8 cellular contexts compared by ENCODE assay signal in the genomic region with DNA sequence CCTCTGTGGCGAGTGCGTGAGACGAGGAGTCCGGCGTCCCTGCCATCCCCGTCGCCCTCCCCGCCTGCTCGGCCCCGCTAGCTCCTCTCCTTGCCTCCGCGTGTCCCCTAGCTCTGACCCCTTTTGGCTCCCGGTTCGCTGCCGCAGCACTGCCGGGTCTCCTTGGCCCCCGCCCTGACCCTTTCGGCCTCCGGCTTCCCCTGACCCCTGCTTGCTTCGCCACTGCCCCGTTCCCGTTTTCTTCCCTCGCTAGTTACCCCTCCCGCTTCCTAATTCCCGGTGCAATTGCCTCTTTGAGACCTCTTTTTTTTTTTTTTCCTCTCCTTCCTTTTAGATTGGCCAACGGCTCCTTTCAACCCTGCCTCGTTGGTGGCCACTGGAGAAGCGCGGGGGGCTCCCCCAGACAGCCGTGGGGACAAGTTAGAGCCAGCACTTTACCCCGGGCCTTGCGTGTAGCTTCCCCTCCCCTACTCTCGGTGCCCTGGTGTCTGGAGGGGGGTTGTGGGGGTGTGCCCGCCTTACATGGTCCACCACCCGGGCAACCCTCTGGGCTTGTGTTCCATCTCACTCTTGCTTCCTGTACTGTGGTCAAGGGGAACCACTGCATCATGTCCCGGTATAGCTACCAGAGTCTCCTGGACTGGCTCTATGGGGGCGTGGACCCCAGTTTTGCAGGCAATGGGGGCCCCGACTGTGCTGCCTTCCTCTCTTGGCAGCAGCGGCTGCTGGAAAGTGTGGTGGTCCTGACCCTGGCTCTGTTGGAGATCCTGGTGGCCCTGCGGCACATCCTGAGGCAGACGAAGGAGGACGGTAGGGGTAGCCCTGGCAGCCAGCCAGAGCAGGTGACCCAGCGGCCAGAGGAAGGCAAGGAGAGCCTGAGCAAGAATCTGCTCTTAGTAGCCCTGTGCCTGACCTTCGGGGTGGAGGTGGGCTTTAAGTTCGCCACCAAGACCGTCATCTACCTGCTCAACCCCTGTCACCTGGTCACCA. TPM values are rescaled to one million over a fixed set of nuclear protein-coding genes. Genes with fewer than 3 reads are reported as not detected.
DNase-seq lines count a peak whose midpoint lies in the region; TF ChIP-seq lines count a peak whose summit lies in the region.

No MANE protein-coding gene starts in this region.

- CTCF ChIA-PET in activated CD4-positive, alpha-beta T cell treated with anti-CD3 and anti-CD28 coated beads, Interleukin-2, amount 10 ng/mL, durations not matched to agents 7 days and 5 days (lab: Charles Lee): interaction anchor here (0.6 kb wide), 1 partner anchor 12 kb away, joined by 4 read pairs; no protein-coding TSS in a partner anchor

- H3K4me3 ChIP-seq in LNCaP clone FGC (ENCODE audit: low read depth, low read length) (peak overlapping the region; percentile 57), hepatocyte (peak overlapping the region; percentile 64), skeletal muscle tissue (ENCODE audit: low read length in 3 of 3) (peak overlapping the region; percentile 68 to 82 (median 68))

- H3K79me2 ChIP-seq in hepatocyte: peaks cover 18% of the 10 kb centered on the region

- H3K4me2 ChIP-seq in hepatocyte: peak overlapping the region; percentile 87

- H3K36me3 Mint-ChIP-seq in activated CD4-positive, alpha-beta T cell treated with anti-CD3 and anti-CD28 coated beads, Interleukin-2, amount 10 ng/mL, durations not matched to agents 7 days and 5 days (ENCODE audit: low read depth): peaks cover 8% of the 10 kb centered on the region
- H3K36me3 Mint-ChIP-seq in activated naive CD8-positive, alpha-beta T cell: no peaks in the 10 kb centered on the region

- POLR2A ChIA-PET in activated CD4-positive, alpha-beta T cell treated with anti-CD3 and anti-CD28 coated beads, Interleukin-2, amount 10 ng/mL, durations not matched to agents 7 days and 5 days (lab: Charles Lee): interaction anchor here (0.7 to 1.2 kb wide), 2 partner anchors 11 to 28 kb away, joined by 3 to 4 read pairs; no protein-coding TSS in a partner anchor

- peak overlapping the region; percentile 90 for H3K27ac Mint-ChIP-seq in activated CD4-positive, alpha-beta T cell treated with anti-CD3 and anti-CD28 coated beads, Interleukin-2, amount 10 ng/mL, durations not matched to agents 7 days and 5 days
- H3K27ac Mint-ChIP-seq in activated naive CD8-positive, alpha-beta T cell: peak overlapping the region; percentile 46

- H3K36me3 ChIP-seq in hepatocyte (replicated peaks; ENCODE audit: insufficient read depth, low read depth) (no peaks in the 10 kb centered on the region), skeletal muscle tissue (ENCODE audit: control insufficient read depth in 3 of 3, insufficient read depth in 3 of 3, low read length in 3 of 3) (peaks cover 0 to 3% (median 0%) of the 10 kb centered on the region in 3 donors)

- H3K9ac ChIP-seq in skeletal muscle tissue (ENCODE audit: low read depth in 1 of 3, low read length in 3 of 3): peak overlapping the region; percentile 75 to 91 (median 76)

- H3K27me3 ChIP-seq in hepatocyte: no peaks in the 10 kb centered on the region
- peaks cover 0 to 3% (median 0%) of the 10 kb centered on the region in 3 donors for H3K27me3 ChIP-seq in skeletal muscle tissue (ENCODE audit: control insufficient read depth in 3 of 3, insufficient read depth in 3 of 3, low read length in 3 of 3)

- H2AFZ ChIP-seq in hepatocyte: peak overlapping the region; percentile 86

- peak overlapping the region; percentile 82 for H3K4me3 Mint-ChIP-seq in activated CD4-positive, alpha-beta T cell treated with anti-CD3 and anti-CD28 coated beads, Interleukin-2, amount 10 ng/mL, durations not matched to agents 7 days and 5 days
- H3K4me3 Mint-ChIP-seq in activated naive CD8-positive, alpha-beta T cell: peak overlapping the region; percentile 88

- no peaks in the 10 kb centered on the region for H3K27me3 Mint-ChIP-seq in activated CD4-positive, alpha-beta T cell treated with anti-CD3 and anti-CD28 coated beads, Interleukin-2, amount 10 ng/mL, durations not matched to agents 7 days and 5 days
- no peaks in the 10 kb centered on the region for H3K27me3 Mint-ChIP-seq in activated naive CD8-positive, alpha-beta T cell

- no peaks in the 10 kb centered on the region for H3K9me3 Mint-ChIP-seq in activated CD4-positive, alpha-beta T cell treated with anti-CD3 and anti-CD28 coated beads, Interleukin-2, amount 10 ng/mL, durations not matched to agents 7 days and 5 days
- H3K9me3 Mint-ChIP-seq in activated naive CD8-positive, alpha-beta T cell (ENCODE audit: low read depth): no peaks in the 10 kb centered on the region

- H3K4me1 ChIP-seq in hepatocyte (ENCODE audit: insufficient read depth): peaks cover 3% of the 10 kb centered on the region
- peaks cover 26 to 47% (median 34%) of the 10 kb centered on the region in 3 donors for H3K4me1 ChIP-seq in skeletal muscle tissue (ENCODE audit: control insufficient read depth in 3 of 3, insufficient read depth in 3 of 3, low read length in 3 of 3)

- H3K4me1 Mint-ChIP-seq in activated CD4-positive, alpha-beta T cell treated with anti-CD3 and anti-CD28 coated beads, Interleukin-2, amount 10 ng/mL, durations not matched to agents 7 days and 5 days: peaks cover 39% of the 10 kb centered on the region
- peaks cover 36% of the 10 kb centered on the region for H3K4me1 Mint-ChIP-seq in activated naive CD8-positive, alpha-beta T cell (ENCODE audit: low read depth)

- no peaks in the 10 kb centered on the region for H3K9me2 ChIP-seq in hepatocyte (replicated peaks; ENCODE audit: insufficient read depth)

- TF ChIP-seq CTCF in LNCaP clone FGC (IDR thresholded peaks at IDR 0.05; ENCODE audit: control insufficient read depth, extremely low read depth, insufficient read depth) (no peak), hepatocyte (IDR thresholded peaks at IDR 0.05; ENCODE audit: poor library complexity) (no peak)

- 56% methylated on average over 34 of the region's 46 CpGs for WGBS in hepatocyte (ENCODE audit: low lambda C conversion rate, missing lambda C conversion rate)

- no peaks in the 10 kb centered on the region for H4K20me1 ChIP-seq in hepatocyte (ENCODE audit: insufficient read depth, poor library complexity, severe bottlenecking)

- H3K27ac ChIP-seq in hepatocyte (peak overlapping the region; percentile 91), skeletal muscle tissue (ENCODE audit: low read depth, low read length) (peak overlapping the region; percentile 75)

- H3K9me3 ChIP-seq in hepatocyte (ENCODE audit: low read depth) (no peaks in the 10 kb centered on the region), skeletal muscle tissue (ENCODE audit: control insufficient read depth in 3 of 3, low read length in 3 of 3) (no peaks in the 10 kb centered on the region)

- DNase-seq in activated CD4-positive, alpha-beta T cell treated with anti-CD3 and anti-CD28 coated beads, Interleukin-2, amount 10 ng/mL, durations not matched to agents 7 days and 5 days: peak; percentile 6
- DNase-seq in activated CD4-positive, alpha-beta T cell treated with anti-CD3 and anti-CD28 coated beads, Interleukin-2, amount 50 U/mL, for 4 hours: no peak
- DNase-seq in LNCaP clone FGC (ENCODE audit: low read depth) (no peak), hepatocyte (ENCODE audit: low spot score) (no peak), GF-D8 (lab: John Stamatoyannopoulos, UW) (no peak), NCI-H345 treated with DMSO at 0.1 percent for 48 hours (lab: John Stamatoyannopoulos, UW; ENCODE audit: unreplicated experiment) (no peak)

RNA-seq across cellular contexts. Expression of gene TMEM164, which starts 0.5 kb away (rescaled TPM):
- total RNA-seq in activated CD4-positive, alpha-beta T cell treated with anti-CD3 and anti-CD28 coated beads, Interleukin-2, amount 10 ng/mL, durations not matched to agents 7 days and 5 days: 10 to 100 TPM; 19.2 to 20.9 TPM
- total RNA-seq in hepatocyte (26.7 and 34.2 TPM in 2 replicates), skeletal muscle tissue (15.1 TPM)
- 3.1 and 5.4 TPM in 2 replicates for polyA plus RNA-seq in hepatocyte
